11 cellular contexts compared by ENCODE assay signal in the genomic region with DNA sequence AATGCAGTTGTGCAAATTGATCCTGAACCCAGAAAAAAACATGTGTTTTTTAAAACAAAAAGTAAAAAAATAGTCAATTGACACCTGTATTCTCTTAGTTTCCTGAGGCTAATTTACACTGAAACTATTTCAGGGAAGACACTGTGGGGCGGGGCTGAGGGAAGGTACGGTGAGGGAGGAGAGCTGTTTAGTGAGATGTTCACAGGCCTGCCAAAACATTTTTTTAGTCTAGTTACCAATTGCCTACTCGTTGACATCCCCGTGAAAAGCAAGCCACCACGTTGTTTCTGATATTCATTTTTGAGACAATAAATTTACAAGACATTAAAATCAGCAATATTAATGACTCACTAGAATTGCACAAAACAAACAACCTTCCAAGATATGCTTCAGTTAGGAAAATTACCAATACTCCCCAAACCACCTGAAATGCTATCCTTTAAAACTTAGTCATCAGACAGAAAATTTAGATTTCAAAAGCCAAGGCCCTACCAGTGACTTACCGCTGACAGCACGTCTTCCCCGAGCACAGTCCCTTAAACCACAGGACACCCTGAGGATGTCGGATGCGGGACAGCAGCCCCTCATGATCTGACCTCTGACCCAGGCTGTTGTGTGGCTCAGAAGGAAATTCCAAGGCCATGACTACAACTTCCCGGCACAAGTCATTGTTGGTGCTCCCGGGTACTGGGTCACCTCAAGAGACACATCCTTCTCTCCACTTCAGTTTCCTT.
DNase-seq lines count a peak whose midpoint lies in the region; ATAC-seq and TF ChIP-seq lines count a peak whose summit lies in the region.
"Had no signal": no experiment of that assay in that cellular context is flagged by ENCODE, and none has a peak within 500 bp of the region (broad histone marks: within the 10 kb centered on the region; RNA-seq: fewer than 3 reads in every experiment).

No MANE protein-coding gene starts in this region.

- peak overlapping the region; percentile 51 for H3K4me3 Mint-ChIP-seq in osteocyte (ENCODE audit: unreplicated experiment)
- H3K4me3 Mint-ChIP-seq: activated CD8-positive, alpha-beta T cell treated with anti-CD3 and anti-CD28 coated beads for 36 hours had no signal

- 19 to 24% methylated on average over 12 of the region's 12 CpGs for WGBS in GM23248 (ENCODE audit: low coverage in 1 of 2, low lambda C conversion rate in 2 of 2, missing lambda C conversion rate in 2 of 2), 2 experiments

- no peak for TF ChIP-seq CTCF in fibroblast of villous mesenchyme (IDR thresholded peaks at IDR 0.05; ENCODE audit: insufficient read depth, low read depth, low read length)
- no peak for TF ChIP-seq CTCF in osteocyte (IDR thresholded peaks at IDR 0.05)

- H3K4me1 ChIP-seq in GM23248 (ENCODE audit: insufficient read depth), result peaks cover 19% of the 10 kb centered on the region

- DNase-seq in GM23248 (peak; percentile 64), fibroblast of villous mesenchyme (ENCODE audit: low read depth) (peak; percentile 74), osteocyte (ENCODE audit: extremely low spot score, unreplicated experiment) (no peak), NCI-H1436 (lab: John Stamatoyannopoulos, UW) (no peak)
- no peak for DNase-seq in activated CD4-positive, alpha-beta T cell treated with anti-CD3 and anti-CD28 coated beads for 1 hour
- DNase-seq: activated CD8-positive, alpha-beta T cell treated with anti-CD3 and anti-CD28 coated beads for 36 hours; DND-41; retina had no signal

- H3K9ac ChIP-seq in GM23248, result 0 out of 2 replicates have a peak overlapping the region, but pooled peaks have one; percentile 14

- no peaks in the 10 kb centered on the region for H3K9me2 ChIP-seq in GM23248 (ENCODE audit: insufficient read depth)

- in situ Hi-C loops in GM23248 (cut with MboI), result no loop called here

- H3K36me3 ChIP-seq in GM23248 (ENCODE audit: low read depth), result no peaks in the 10 kb centered on the region

- H3K27ac ChIP-seq in GM23248, result peak overlapping the region; percentile 67

- peaks cover 19% of the 10 kb centered on the region for H3F3A ChIP-seq in GM23248 (ENCODE audit: insufficient read depth)

- ATAC-seq in SK-N-SH treated with all-trans-retinoic acid at 6 μM for 48 hours (peak; percentile 77), GM19328 (IDR thresholded peaks at IDR 0.05; ENCODE audit: unreplicated experiment) (no peak), HG03196 (IDR thresholded peaks at IDR 0.05; ENCODE audit: unreplicated experiment) (no peak)
- ATAC-seq: activated CD8-positive, alpha-beta T cell treated with anti-CD3 and anti-CD28 coated beads for 36 hours had no signal

- peaks cover 39% of the 10 kb centered on the region for H3K4me1 Mint-ChIP-seq in osteocyte (ENCODE audit: unreplicated experiment)

- peaks cover 92% of the 10 kb centered on the region for H3K79me2 ChIP-seq in GM23248 (ENCODE audit: insufficient read depth)

- no peaks in the 10 kb centered on the region for H3K9me3 Mint-ChIP-seq in osteocyte (ENCODE audit: unreplicated experiment)
- H3K9me3 Mint-ChIP-seq: activated CD8-positive, alpha-beta T cell treated with anti-CD3 and anti-CD28 coated beads for 36 hours had no signal

- peak overlapping the region; percentile 95 for H3K27ac Mint-ChIP-seq in osteocyte (ENCODE audit: unreplicated experiment)
- H3K27ac Mint-ChIP-seq: activated CD8-positive, alpha-beta T cell treated with anti-CD3 and anti-CD28 coated beads for 36 hours had no signal

- H3K27me3 Mint-ChIP-seq in osteocyte (ENCODE audit: unreplicated experiment), result no peaks in the 10 kb centered on the region
- H3K27me3 Mint-ChIP-seq: activated CD8-positive, alpha-beta T cell treated with anti-CD3 and anti-CD28 coated beads for 36 hours had no signal

- H3K4me3 ChIP-seq in GM23248 (peak overlapping the region; percentile 48), fibroblast of villous mesenchyme (ENCODE audit: low read depth, low read length) (no peak overlapping the region)

- H2AFZ ChIP-seq in GM23248, result peak overlapping the region; percentile 41

- H3K9me3 ChIP-seq in GM23248 (ENCODE audit: low read depth), result no peaks in the 10 kb centered on the region

- H4K20me1 ChIP-seq in GM23248 (ENCODE audit: insufficient read depth), result no peaks in the 10 kb centered on the region

- H3K36me3 Mint-ChIP-seq in osteocyte (ENCODE audit: unreplicated experiment), result peaks cover 33% of the 10 kb centered on the region

- H3K4me2 ChIP-seq in GM23248 (ENCODE audit: unreplicated experiment), result peak overlapping the region; percentile 64

- H3K27me3 ChIP-seq in GM23248 (replicated peaks; ENCODE audit: insufficient read depth), result no peaks in the 10 kb centered on the region

TF ChIP-seq in SK-N-SH treated with all-trans-retinoic acid at 6 μM for 48 hours, 23 proteins besides CTCF, POLR2A, EP300 and RAD21:
- TF ChIP-seq ESRRG (CRISPR knock-in tag; IDR thresholded peaks at IDR 0.05), result no peak
- no peak for TF ChIP-seq ZNF70 (CRISPR knock-in tag; IDR thresholded peaks at IDR 0.05)
- no peak for TF ChIP-seq CSDC2 (CRISPR knock-in tag; IDR thresholded peaks at IDR 0.05)
- TF ChIP-seq SNAI2 (CRISPR knock-in tag; IDR thresholded peaks at IDR 0.05), result no peak
- no peak for TF ChIP-seq RARB (CRISPR knock-in tag; IDR thresholded peaks at IDR 0.05)
- TF ChIP-seq ZNF8 (CRISPR knock-in tag; IDR thresholded peaks at IDR 0.05), result no peak
TF ChIP-seq in SK-N-SH treated with all-trans-retinoic acid at 6 μM for 48 hours: peak in this region for 0.

Comparison
In these comparisons a context has a peak if more than half of its experiments do, and no peak if none do; other contexts are left out.
1. DNase-seq: peak in GM23248 (single experiment) and fibroblast of villous mesenchyme (single experiment); none in osteocyte (single experiment), NCI-H1436 (single experiment) and activated CD4-positive, alpha-beta T cell treated with anti-CD3 and anti-CD28 coated beads for 1 hour (single experiment).